In the genomic region with DNA sequence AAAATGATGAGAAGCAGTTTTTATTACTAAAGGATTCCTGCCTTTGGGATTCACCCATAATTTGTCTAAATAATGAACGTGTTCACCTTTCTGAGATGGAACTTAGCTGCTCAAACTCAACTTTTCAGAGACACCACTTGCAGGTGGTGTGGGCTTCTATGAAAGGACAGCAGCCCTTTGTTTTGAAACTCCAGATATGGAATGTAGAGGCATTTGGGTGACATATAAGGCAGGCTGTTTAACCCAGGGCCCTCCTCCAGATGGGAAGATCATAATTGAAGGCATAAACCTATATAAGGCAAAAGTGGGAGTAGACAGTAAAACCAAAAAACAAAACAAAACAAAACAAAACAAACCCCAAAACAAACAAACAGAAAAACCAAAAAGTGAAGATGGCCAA, we compare ENCODE assay signal across 9 cellular contexts. TPM values are rescaled to one million over a fixed set of nuclear protein-coding genes. Genes with fewer than 3 reads are reported as not detected.
A peak's percentile ranks its signal among the peaks of the same experiment; 100 is the strongest.
DNase-seq lines count a peak whose midpoint lies in the region; ATAC-seq and TF ChIP-seq lines count a peak whose summit lies in the region.
"Had no signal": no experiment of that assay in that cellular context is flagged by ENCODE, and none has a peak within 500 bp of the region (broad histone marks: within the 10 kb centered on the region; RNA-seq: fewer than 3 reads in every experiment).

No MANE protein-coding gene starts in this region.

- H3K4me1 ChIP-seq in KMS-11 (ENCODE audit: low read depth, poor library complexity, severe bottlenecking), result peaks cover 19% of the 10 kb centered on the region

- H2AFZ ChIP-seq in KMS-11 (ENCODE audit: low read depth), result peak overlapping the region; percentile 47

- H4K20me1 ChIP-seq in KMS-11 (ENCODE audit: insufficient read depth), result no peaks in the 10 kb centered on the region

- H3K9ac ChIP-seq in KMS-11, result peak overlapping the region; percentile 59

- TF ChIP-seq CTCF in Calu3 (IDR thresholded peaks at IDR 0.05; ENCODE audit: unreplicated experiment) (no peak), KMS-11 (conservative IDR thresholded peaks at IDR 0.05; ENCODE audit: low read depth, low read length) (no peak), dorsolateral prefrontal cortex (IDR thresholded peaks at IDR 0.05 in 54 of 56, conservative IDR thresholded peaks at IDR 0.05 in 2 of 56; ENCODE audit: low read depth in 1 of 56, partially characterized antibody in 56 of 56) (no peak), osteocyte (IDR thresholded peaks at IDR 0.05) (no peak)

- H3K4me1 Mint-ChIP-seq in Calu3 (ENCODE audit: low read depth, unreplicated experiment), result peaks cover 37% of the 10 kb centered on the region
- peaks cover 18% of the 10 kb centered on the region for H3K4me1 Mint-ChIP-seq in osteocyte (ENCODE audit: unreplicated experiment)

- H3K27me3 ChIP-seq in KMS-11 (ENCODE audit: insufficient read depth, low read depth) (no peaks in the 10 kb centered on the region), dorsolateral prefrontal cortex (no peaks in the 10 kb centered on the region)

- CTCF ChIA-PET in Calu3 (lab: Charles Lee), result interaction anchor here (1.0 to 1.6 kb wide), 9 partner anchors 9 to 164 kb away, joined by 3 to 49 read pairs (median 7); a partner anchor contains a TSS

- ATAC-seq in GM21367 (IDR thresholded peaks at IDR 0.05; ENCODE audit: unreplicated experiment), result no peak

- H3K27me3 Mint-ChIP-seq in Calu3 (ENCODE audit: unreplicated experiment) (no peaks in the 10 kb centered on the region), osteocyte (ENCODE audit: unreplicated experiment) (no peaks in the 10 kb centered on the region)

- peaks cover 12% of the 10 kb centered on the region for H3K36me3 Mint-ChIP-seq in Calu3 (ENCODE audit: insufficient read depth, unreplicated experiment)
- no peaks in the 10 kb centered on the region for H3K36me3 Mint-ChIP-seq in osteocyte (ENCODE audit: unreplicated experiment)

- H3K27ac ChIP-seq in KMS-11 (peak overlapping the region; percentile 57), dorsolateral prefrontal cortex (peak overlapping the region in 4 of 59 donors; percentile 14 to 50 (median 34))

- peak overlapping the region; percentile 38 for H3K4me2 ChIP-seq in KMS-11

- peak overlapping the region; percentile 76 for H3K27ac Mint-ChIP-seq in Calu3 (ENCODE audit: unreplicated experiment)
- H3K27ac Mint-ChIP-seq in osteocyte (ENCODE audit: unreplicated experiment), result peak overlapping the region; percentile 80

- intact Hi-C loops in Calu3 (cut with micrococcal nuclease; ENCODE audit: unreplicated experiment) (loop anchor here (1.0 to 5.0 kb wide), 4 partner anchors 46 to 256 kb away; a partner anchor contains a TSS), dorsolateral prefrontal cortex (cut with DNase I) (loop anchor here (5.0 kb wide), 1 partner anchor 121 kb away; no protein-coding TSS in a partner anchor)

- H3K9me3 Mint-ChIP-seq in Calu3 (ENCODE audit: low read depth, unreplicated experiment) (peaks cover 7% of the 10 kb centered on the region), osteocyte (ENCODE audit: unreplicated experiment) (no peaks in the 10 kb centered on the region)

- DNase-seq in Calu3 (no peak), dorsolateral prefrontal cortex (no peak), osteocyte (ENCODE audit: extremely low spot score, unreplicated experiment) (no peak), islet precursor cell (no peak), HPDE6-E6E7 (ENCODE audit: extremely low spot score) (no peak), RPMI8226 (no peak)

- H3K36me3 ChIP-seq in KMS-11 (ENCODE audit: insufficient read depth), result no peaks in the 10 kb centered on the region

- no peaks in the 10 kb centered on the region for H3K79me2 ChIP-seq in KMS-11 (ENCODE audit: insufficient read depth, low read depth)

- H3K4me3 Mint-ChIP-seq in Calu3 (ENCODE audit: low read depth, unreplicated experiment) (peak overlapping the region; percentile 77), osteocyte (ENCODE audit: unreplicated experiment) (peak overlapping the region; percentile 83)

- peak overlapping the region; percentile 21 for H3K4me3 ChIP-seq in KMS-11 (IDR thresholded peaks at IDR 0.05; ENCODE audit: insufficient read depth, low read depth, low read length)
- peak overlapping the region in 32 of 59 donors; percentile 36 to 72 (median 59) for H3K4me3 ChIP-seq in dorsolateral prefrontal cortex

- BruUV-seq in Calu3 (replicated peaks; lab: Mats Ljungman, UMichigan), result no TSS peak

RNA-seq across cellular contexts. Expression of a gene that starts 11.9 kb away (rescaled TPM):
- total RNA-seq in Calu3 (2022) (42.9 and 51.3 TPM in 2 replicates), dorsolateral prefrontal cortex (10 to 100 TPM; 24.5 to 61.6 (median 38.5) TPM), osteocyte (28.8 and 33.9 TPM in 2 replicates)

RNA-seq across cellular contexts. Expression of a gene that starts 37.6 kb away (rescaled TPM):
- total RNA-seq in Calu3 (2022) (1.1 and 1.8 TPM in 2 replicates), dorsolateral prefrontal cortex (1 to 10 TPM in 20 of 120 experiments, under 1 TPM in 39, not detected in 61; 0.32 to 2.5 (median 0.81) TPM), osteocyte (not detected in 2 replicates)
- total RNA-seq: lung had no signal

RNA-seq across cellular contexts. Expression of a gene that starts 43.0 kb away (rescaled TPM):
- total RNA-seq in Calu3 (2022), result 0.24 and 0.49 TPM in 2 replicates
- total RNA-seq in dorsolateral prefrontal cortex, result 1 to 10 TPM in 119 of 120 experiments, under 1 TPM in 1; 0.97 to 7.2 (median 2.7) TPM
- total RNA-seq in osteocyte, result 0.05 and 0.13 TPM in 2 replicates

RNA-seq across cellular contexts. Expression of a gene that starts 44.1 kb away (rescaled TPM):
- 0.24 and 0.33 TPM in 2 replicates for total RNA-seq in Calu3 (2022)
- total RNA-seq in dorsolateral prefrontal cortex, result 1 to 10 TPM in 3 of 120 experiments, under 1 TPM in 16, not detected in 101; 0.20 to 1.7 (median 0.41) TPM
- not detected in 2 replicates for total RNA-seq in osteocyte
